28 cellular contexts compared by ENCODE assay signal in the genomic region with DNA sequence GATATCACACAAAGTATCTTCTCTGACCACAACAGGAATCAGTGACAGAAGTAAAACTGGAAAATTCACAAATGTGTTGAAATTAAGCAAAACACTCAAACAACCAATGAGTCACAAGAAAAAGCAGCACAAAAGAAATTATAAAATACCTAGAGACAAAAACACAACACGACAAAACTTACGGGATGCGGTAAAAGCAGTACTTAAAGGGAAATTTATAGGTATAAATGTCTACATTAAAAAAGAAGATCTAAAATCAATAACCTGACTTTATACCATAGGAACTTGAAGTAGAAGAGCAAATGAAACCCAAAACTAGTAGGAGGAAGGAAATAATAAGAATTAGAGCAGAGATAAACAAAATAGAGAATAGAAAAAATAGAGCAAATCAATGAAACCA. TPM values are rescaled to one million over a fixed set of nuclear protein-coding genes. Genes with fewer than 3 reads are reported as not detected.
DNase-seq lines count a peak whose midpoint lies in the region; ATAC-seq and TF ChIP-seq lines count a peak whose summit lies in the region.
"Had no signal": no experiment of that assay in that cellular context is flagged by ENCODE, and none has a peak within 500 bp of the region (broad histone marks: within the 10 kb centered on the region; RNA-seq: fewer than 3 reads in every experiment).

No MANE protein-coding gene starts in this region.

- H3K4me2 ChIP-seq in OCI-LY3 (ENCODE audit: low read length), result peak overlapping the region; percentile 17; the same call in 1 of the 2 replicates
- H3K4me2 ChIP-seq: BLaER1, GM23338 had no signal

- H3K4me3 Mint-ChIP-seq in T-helper 1 cell treated with Interleukin-12 subunit alpha and Interleukin-12 subunit beta and Interleukin-4 antibody, amounts not matched to agents 30 μg/mL and 1 μg/mL, for 36 hours, result peak overlapping the region; percentile 2
- peak overlapping the region; percentile 3 for H3K4me3 Mint-ChIP-seq in activated naive CD8-positive, alpha-beta T cell treated with anti-CD3 and anti-CD28 coated beads for 36 hours
- no peak overlapping the region for H3K4me3 Mint-ChIP-seq in activated naive CD8-positive, alpha-beta T cell treated with anti-CD3 and anti-CD28 coated beads, Interleukin-2, amount 50 U/mL, for 24 hours
- H3K4me3 Mint-ChIP-seq in stimulated activated effector memory CD8-positive, alpha-beta T cell treated with anti-CD3 and anti-CD28 coated beads, Interleukin-12 subunit alpha, Interleukin-12 subunit beta, amount 100 ng/mL, for 72 hours, result peak overlapping the region; percentile 9
- H3K4me3 Mint-ChIP-seq: CD4-positive, alpha-beta T cell; GM23338 had no signal

- H3K4me3 ChIP-seq in OCI-LY3 (ENCODE audit: low read length) (no peak overlapping the region), upper lobe of right lung (no peak overlapping the region)
- H3K4me3 ChIP-seq: BLaER1, GM23338, HAP-1, SJSA1 had no signal

- H3K4me1 ChIP-seq in OCI-LY3 (ENCODE audit: low read length), result peaks cover 18% of the 10 kb centered on the region
- H3K4me1 ChIP-seq in upper lobe of right lung, result peaks cover 3% of the 10 kb centered on the region
- H3K4me1 ChIP-seq: Caco-2 had no signal

- H3K9ac ChIP-seq in OCI-LY3 (ENCODE audit: low read length), result no peak overlapping the region
- H3K9ac ChIP-seq: BLaER1 had no signal

- peaks cover 34% of the 10 kb centered on the region for H3K27me3 Mint-ChIP-seq in T-helper 1 cell treated with Interleukin-12 subunit alpha and Interleukin-12 subunit beta and Interleukin-4 antibody, amounts not matched to agents 30 μg/mL and 1 μg/mL, for 36 hours (ENCODE audit: low read depth)
- peaks cover 30% of the 10 kb centered on the region for H3K27me3 Mint-ChIP-seq in activated naive CD8-positive, alpha-beta T cell treated with anti-CD3 and anti-CD28 coated beads for 36 hours
- H3K27me3 Mint-ChIP-seq in activated naive CD8-positive, alpha-beta T cell treated with anti-CD3 and anti-CD28 coated beads, Interleukin-2, amount 50 U/mL, for 24 hours, result peaks cover 6% of the 10 kb centered on the region

- peaks cover 22% of the 10 kb centered on the region for H3K4me1 Mint-ChIP-seq in T-helper 1 cell treated with Interleukin-12 subunit alpha and Interleukin-12 subunit beta and Interleukin-4 antibody, amounts not matched to agents 30 μg/mL and 1 μg/mL, for 36 hours (ENCODE audit: low read depth)
- H3K4me1 Mint-ChIP-seq in activated naive CD8-positive, alpha-beta T cell treated with anti-CD3 and anti-CD28 coated beads for 36 hours, result peaks cover 26% of the 10 kb centered on the region
- H3K4me1 Mint-ChIP-seq in activated naive CD8-positive, alpha-beta T cell treated with anti-CD3 and anti-CD28 coated beads, Interleukin-2, amount 50 U/mL, for 24 hours, result peaks cover 24% of the 10 kb centered on the region
- peaks cover 7% of the 10 kb centered on the region for H3K4me1 Mint-ChIP-seq in stimulated activated effector memory CD8-positive, alpha-beta T cell treated with anti-CD3 and anti-CD28 coated beads, Interleukin-12 subunit alpha, Interleukin-12 subunit beta, amount 100 ng/mL, for 72 hours

- peaks cover under 1% of the 10 kb centered on the region for H3K36me3 ChIP-seq in OCI-LY3 (replicated peaks; ENCODE audit: low read depth, low read length)
- H3K36me3 ChIP-seq in upper lobe of right lung, result no peaks in the 10 kb centered on the region
- H3K36me3 ChIP-seq: BLaER1, HAP-1 had no signal

- H3K27ac ChIP-seq in OCI-LY3 (ENCODE audit: low read length) (no peak overlapping the region), upper lobe of right lung (no peak overlapping the region)
- H3K27ac ChIP-seq: 22Rv1, BLaER1, HL-60, SJSA1 had no signal

- H4K20me1 ChIP-seq in OCI-LY3 (ENCODE audit: insufficient read depth, low read length), result no peaks in the 10 kb centered on the region
- H4K20me1 ChIP-seq: BLaER1 had no signal

- H3K9me3 ChIP-seq in OCI-LY3 (ENCODE audit: insufficient read depth, low read length) (no peaks in the 10 kb centered on the region), upper lobe of right lung (no peaks in the 10 kb centered on the region)
- H3K9me3 ChIP-seq: Caco-2, HAP-1, SJSA1 had no signal

- peaks cover 19% of the 10 kb centered on the region for H3K79me2 ChIP-seq in OCI-LY3 (ENCODE audit: low read length)

- peaks cover 5% of the 10 kb centered on the region for H3K36me3 Mint-ChIP-seq in T-helper 1 cell treated with Interleukin-12 subunit alpha and Interleukin-12 subunit beta and Interleukin-4 antibody, amounts not matched to agents 30 μg/mL and 1 μg/mL, for 36 hours (ENCODE audit: low read depth)
- peaks cover 2% of the 10 kb centered on the region for H3K36me3 Mint-ChIP-seq in activated naive CD8-positive, alpha-beta T cell treated with anti-CD3 and anti-CD28 coated beads for 36 hours
- no peaks in the 10 kb centered on the region for H3K36me3 Mint-ChIP-seq in activated naive CD8-positive, alpha-beta T cell treated with anti-CD3 and anti-CD28 coated beads, Interleukin-2, amount 50 U/mL, for 24 hours (ENCODE audit: low read depth)
- H3K36me3 Mint-ChIP-seq in stimulated activated effector memory CD8-positive, alpha-beta T cell treated with anti-CD3 and anti-CD28 coated beads, Interleukin-12 subunit alpha, Interleukin-12 subunit beta, amount 100 ng/mL, for 72 hours, result no peaks in the 10 kb centered on the region

- ATAC-seq in activated naive CD8-positive, alpha-beta T cell treated with anti-CD3 and anti-CD28 coated beads, Interleukin-2, amount 50 U/mL, for 24 hours, result no peak
- no peak for ATAC-seq in stimulated activated effector memory CD8-positive, alpha-beta T cell treated with anti-CD3 and anti-CD28 coated beads, Interleukin-12 subunit alpha, Interleukin-12 subunit beta, amount 100 ng/mL, for 72 hours
- no peak for ATAC-seq in upper lobe of right lung
- ATAC-seq: GM23338, Right ventricle myocardium inferior had no signal

- no peak overlapping the region for H2AFZ ChIP-seq in OCI-LY3 (ENCODE audit: low read depth, low read length)
- H2AFZ ChIP-seq: GM23338 had no signal

- intact Hi-C loops in upper lobe of right lung (cut with DNase I), result no loop called here

- H3K9me3 Mint-ChIP-seq in T-helper 1 cell treated with Interleukin-12 subunit alpha and Interleukin-12 subunit beta and Interleukin-4 antibody, amounts not matched to agents 30 μg/mL and 1 μg/mL, for 36 hours, result no peaks in the 10 kb centered on the region
- H3K9me3 Mint-ChIP-seq in activated naive CD8-positive, alpha-beta T cell treated with anti-CD3 and anti-CD28 coated beads for 36 hours, result no peaks in the 10 kb centered on the region
- no peaks in the 10 kb centered on the region for H3K9me3 Mint-ChIP-seq in activated naive CD8-positive, alpha-beta T cell treated with anti-CD3 and anti-CD28 coated beads, Interleukin-2, amount 50 U/mL, for 24 hours
- H3K9me3 Mint-ChIP-seq in stimulated activated effector memory CD8-positive, alpha-beta T cell treated with anti-CD3 and anti-CD28 coated beads, Interleukin-12 subunit alpha, Interleukin-12 subunit beta, amount 100 ng/mL, for 72 hours, result no peaks in the 10 kb centered on the region
- H3K9me3 Mint-ChIP-seq: CD4-positive, alpha-beta T cell; GM23338 had no signal

- TF ChIP-seq CTCF in OCI-LY3 (IDR thresholded peaks at IDR 0.05; ENCODE audit: low read depth, low read length), result no peak
- TF ChIP-seq CTCF in upper lobe of right lung (IDR thresholded peaks at IDR 0.05), result no peak

- H3K27me3 ChIP-seq in OCI-LY3 (ENCODE audit: low read depth, low read length) (no peaks in the 10 kb centered on the region), upper lobe of right lung (no peaks in the 10 kb centered on the region)
- H3K27me3 ChIP-seq: BLaER1, SJSA1 had no signal

- DNase-seq in T-helper 1 cell, result no peak
- DNase-seq in activated naive CD8-positive, alpha-beta T cell treated with anti-CD3 and anti-CD28 coated beads for 36 hours, result no peak
- DNase-seq in activated naive CD8-positive, alpha-beta T cell treated with anti-CD3 and anti-CD28 coated beads, Interleukin-2, amount 50 U/mL, for 24 hours, result no peak
- no peak for DNase-seq in stimulated activated effector memory CD8-positive, alpha-beta T cell treated with anti-CD3 and anti-CD28 coated beads, Interleukin-12 subunit alpha, Interleukin-12 subunit beta, amount 100 ng/mL, for 72 hours (ENCODE audit: low spot score in 2 of 2)
- no peak for DNase-seq in cerebellum (ENCODE audit: low spot score)
- DNase-seq in upper lobe of right lung, result no peak
- DNase-seq: ACHN; Caco-2; CD4-positive, alpha-beta T cell; DND-41; KG1; MV-4-11; NCI-H1105 treated with DMSO at 0.1 percent for 48 hours; NCI-H1694; NCI-H2081; NCI-H2171; NCI-H345; NCI-H524; NCI-H82 had no signal

- H3K27ac Mint-ChIP-seq in T-helper 1 cell treated with Interleukin-12 subunit alpha and Interleukin-12 subunit beta and Interleukin-4 antibody, amounts not matched to agents 30 μg/mL and 1 μg/mL, for 36 hours, result no peak overlapping the region
- H3K27ac Mint-ChIP-seq in activated naive CD8-positive, alpha-beta T cell treated with anti-CD3 and anti-CD28 coated beads for 36 hours, result peak overlapping the region; percentile 10
- no peak overlapping the region for H3K27ac Mint-ChIP-seq in activated naive CD8-positive, alpha-beta T cell treated with anti-CD3 and anti-CD28 coated beads, Interleukin-2, amount 50 U/mL, for 24 hours
- no peak overlapping the region for H3K27ac Mint-ChIP-seq in stimulated activated effector memory CD8-positive, alpha-beta T cell treated with anti-CD3 and anti-CD28 coated beads, Interleukin-12 subunit alpha, Interleukin-12 subunit beta, amount 100 ng/mL, for 72 hours
- H3K27ac Mint-ChIP-seq: CD4-positive, alpha-beta T cell; GM23338 had no signal

RNA-seq across cellular contexts. Expression of a gene that starts 2.8 kb away (rescaled TPM):
- 10 to 100 TPM; 33.0 to 41.0 TPM for total RNA-seq in activated naive CD8-positive, alpha-beta T cell treated with anti-CD3 and anti-CD28 coated beads for 36 hours
- total RNA-seq in cerebellum (98.8 TPM), upper lobe of right lung (35.7 TPM)
